Comparison of ENCODE assay signal across 25 cellular contexts in genomic region chr5:147751156-147751830, GRCh38. TPM values are rescaled to one million over a fixed set of nuclear protein-coding genes. Genes with fewer than 3 reads are reported as not detected.
DNase-seq lines count a peak whose midpoint lies in the region; ATAC-seq and TF ChIP-seq lines count a peak whose summit lies in the region.
"Had no signal": no experiment of that assay in that cellular context is flagged by ENCODE, and none has a peak within 500 bp of the region (broad histone marks: within the 10 kb centered on the region; RNA-seq: fewer than 3 reads in every experiment).

No MANE protein-coding gene starts in this region.

- no peak for DNase-seq in GM23338 (ENCODE audit: low spot score)
- DNase-seq in NCI-H345 (lab: John Stamatoyannopoulos, UW) = peak; percentile 94
- peak; percentile 95 for DNase-seq in foreskin melanocyte
- DNase-seq in pons (ENCODE audit: low spot score) = peak; percentile 92
- no peak for DNase-seq in glomerular visceral epithelial cell (ENCODE audit: extremely low spot score)
- no peak for DNase-seq in RPMI8226
- no peak for DNase-seq in stimulated activated CD4-positive, alpha-beta T cell treated with anti-CD3 and anti-CD28 coated beads, Interleukin-12 subunit alpha, Interleukin-12 subunit beta, amount 100 ng/mL, for 4 hours
- DNase-seq: activated CD4-positive, CD25-positive, alpha-beta regulatory T cell treated with anti-CD3 and anti-CD28 coated beads, Interleukin-2, amount 50 U/mL, for 72 hours; activated CD8-positive, alpha-beta memory T cell treated with anti-CD3 and anti-CD28 coated beads, Interleukin-2, amount 10 ng/mL, durations not matched to agents 7 days and 5 days; activated gamma-delta T cell; AML-193; aorta; Calu3; colonic mucosa; GF-D8; HCEC 1CT; Karpas-422; mammary epithelial cell; right lobe of liver; stimulated activated CD4-positive, alpha-beta T cell treated with anti-CD3 and anti-CD28 coated beads, Interleukin-2, amount 100 ng/mL, for 24 hours; T-helper 2 cell had no signal

- no peak overlapping the region for H2AFZ ChIP-seq in GM23338

- H3K27me3 Mint-ChIP-seq in GM23338 (ENCODE audit: insufficient read depth, low read depth, poor library complexity) = peaks cover 2% of the 10 kb centered on the region
- H3K27me3 Mint-ChIP-seq: activated CD8-positive, alpha-beta memory T cell treated with anti-CD3 and anti-CD28 coated beads, Interleukin-2, amount 10 ng/mL, durations not matched to agents 7 days and 5 days had no signal

- H3K4me3 Mint-ChIP-seq in GM23338 = no peak overlapping the region
- H3K4me3 Mint-ChIP-seq: activated CD8-positive, alpha-beta memory T cell treated with anti-CD3 and anti-CD28 coated beads, Interleukin-2, amount 10 ng/mL, durations not matched to agents 7 days and 5 days had no signal

- H3K36me3 ChIP-seq in GM23338 (ENCODE audit: insufficient read depth) = no peaks in the 10 kb centered on the region
- H3K36me3 ChIP-seq: colonic mucosa, neutrophil, right lobe of liver had no signal

- no peaks in the 10 kb centered on the region for H3K9me2 ChIP-seq in GM23338 (ENCODE audit: insufficient read depth)

- no peaks in the 10 kb centered on the region for H3K27me3 ChIP-seq in GM23338 (ENCODE audit: insufficient read depth)
- H3K27me3 ChIP-seq: colonic mucosa, neutrophil, right lobe of liver had no signal

- H3F3A ChIP-seq in GM23338 (replicated peaks; ENCODE audit: low read depth) = no peaks in the 10 kb centered on the region

- H3K79me2 ChIP-seq in GM23338 (replicated peaks; ENCODE audit: insufficient read depth) = peaks cover 38% of the 10 kb centered on the region

- no peak for TF ChIP-seq CTCF in GM23338 (conservative IDR thresholded peaks at IDR 0.05; ENCODE audit: low read depth in 2 of 2)

- no peak overlapping the region for H3K4me3 ChIP-seq in GM23338
- H3K4me3 ChIP-seq: colonic mucosa, right lobe of liver had no signal

- peaks cover 3% of the 10 kb centered on the region; the same call in 1 of the 2 replicates for H4K20me1 ChIP-seq in GM23338 (replicated peaks; ENCODE audit: insufficient read depth)

- H3K4me1 ChIP-seq in GM23338 (ENCODE audit: insufficient read depth) = peaks cover 59% of the 10 kb centered on the region
- H3K4me1 ChIP-seq: colonic mucosa, right lobe of liver had no signal

- no peaks in the 10 kb centered on the region for H3K9me3 Mint-ChIP-seq in GM23338

- no peak overlapping the region for H3K27ac Mint-ChIP-seq in GM23338
- H3K27ac Mint-ChIP-seq: activated CD8-positive, alpha-beta memory T cell treated with anti-CD3 and anti-CD28 coated beads, Interleukin-2, amount 10 ng/mL, durations not matched to agents 7 days and 5 days had no signal

- no peaks in the 10 kb centered on the region for H3K36me3 Mint-ChIP-seq in GM23338 (ENCODE audit: low read depth)

- H3K4me1 Mint-ChIP-seq in GM23338 = peaks cover 54% of the 10 kb centered on the region

- H3K4me2 ChIP-seq in GM23338 = peak overlapping the region; percentile 17; the same call in 1 of the 2 replicates

- ATAC-seq in GM23338 (no peak), GM18511 (IDR thresholded peaks at IDR 0.05; ENCODE audit: unreplicated experiment) (no peak)
- ATAC-seq: activated CD8-positive, alpha-beta memory T cell treated with anti-CD3 and anti-CD28 coated beads, Interleukin-2, amount 10 ng/mL, durations not matched to agents 7 days and 5 days; right lobe of liver; Right ventricle myocardium inferior had no signal

- H3K27ac ChIP-seq in GM23338 (ENCODE audit: low read depth) = peak overlapping the region; percentile 16; the same call in 1 of the 2 replicates
- H3K27ac ChIP-seq: colonic mucosa, epithelial cell of prostate, neutrophil, right lobe of liver had no signal

TF ChIP-seq in GM23338, 12 proteins besides CTCF, POLR2A, EP300 and RAD21 (continues in another document):
- TF ChIP-seq EZH2 (IDR thresholded peaks at IDR 0.05; ENCODE audit: low read depth, unreplicated experiment) = no peak
- TF ChIP-seq JUNB (IDR thresholded peaks at IDR 0.05; ENCODE audit: unreplicated experiment) = no peak
- no peak for TF ChIP-seq NANOG (IDR thresholded peaks at IDR 0.05; ENCODE audit: borderline replicate concordance)
- no peak for TF ChIP-seq ETS1 (IDR thresholded peaks at IDR 0.05)
- no peak for TF ChIP-seq REST (IDR thresholded peaks at IDR 0.05; ENCODE audit: unreplicated experiment)
- TF ChIP-seq ZNF331 (CRISPR knock-in tag; IDR thresholded peaks at IDR 0.05; ENCODE audit: low read depth) = no peak
- no peak for TF ChIP-seq ZNF114 (CRISPR knock-in tag; IDR thresholded peaks at IDR 0.05)
- no peak for TF ChIP-seq STAT1 (IDR thresholded peaks at IDR 0.05; ENCODE audit: unreplicated experiment)
- TF ChIP-seq EZH2phosphoT487 (IDR thresholded peaks at IDR 0.05; ENCODE audit: unreplicated experiment) = no peak
- TF ChIP-seq POLR2AphosphoS5 (IDR thresholded peaks at IDR 0.05; ENCODE audit: low read depth) = no peak

RNA-seq across cellular contexts. Expression of gene JAKMIP2, which starts 31.2 kb away (rescaled TPM):
- total RNA-seq in GM23338 (2014; rRNA removed; shearing (Covaris generic)) = 16.9 and 27.2 TPM in 2 replicates
- 15.6 and 20.5 TPM in 2 replicates for polyA plus RNA-seq in GM23338 (2016; fragmentation: Nextera tagmentation; extraction: Ambion mirVana)
- total RNA-seq: Calu3 had no signal

Comparison
In these comparisons a context has a peak if more than half of its experiments do, and no peak if none do; other contexts are left out.
1. DNase-seq: peak in NCI-H345 (single experiment), foreskin melanocyte (single experiment) and pons (single experiment); none in GM23338 (single experiment), glomerular visceral epithelial cell (single experiment), RPMI8226 (single experiment) and stimulated activated CD4-positive, alpha-beta T cell treated with anti-CD3 and anti-CD28 coated beads, Interleukin-12 subunit alpha, Interleukin-12 subunit beta, amount 100 ng/mL, for 4 hours (single experiment).